10 cellular contexts compared by ENCODE assay signal in the genomic region with DNA sequence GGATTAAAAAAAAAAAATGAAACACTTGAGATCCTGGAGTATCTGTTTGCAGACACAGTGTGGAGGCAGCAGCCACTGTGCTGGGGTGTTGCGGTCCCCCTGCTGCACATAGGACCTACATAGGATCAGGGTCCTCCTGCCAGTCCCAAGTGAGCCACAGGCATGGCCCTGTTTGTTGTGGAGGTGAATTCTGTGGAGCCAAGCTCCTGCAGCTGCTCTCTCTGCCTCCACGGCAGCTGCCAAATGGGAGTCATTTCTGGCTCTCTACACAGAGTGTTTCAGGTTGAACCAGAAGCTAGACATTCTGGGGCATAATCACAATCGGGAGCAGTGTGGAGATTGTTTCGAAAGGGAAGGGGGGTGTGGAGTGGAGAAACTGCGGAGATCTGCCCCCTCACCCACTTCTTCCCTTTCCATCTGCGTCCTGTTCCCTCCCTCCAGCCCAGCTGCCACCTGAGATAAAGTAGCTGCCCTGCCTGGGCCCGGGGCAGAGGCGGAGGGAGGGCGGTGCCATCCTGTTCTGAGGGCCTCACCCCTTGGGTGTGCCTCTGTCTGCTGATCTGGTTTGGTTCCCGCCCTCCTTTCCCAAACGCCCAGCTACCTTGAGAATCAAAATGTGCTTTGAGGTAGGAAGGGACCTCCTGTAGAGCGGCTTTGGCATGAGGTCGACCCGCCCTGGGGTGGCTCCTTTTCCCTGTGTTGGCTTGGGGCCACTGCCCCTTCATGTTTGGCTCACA.
DNase-seq lines count a peak whose midpoint lies in the region; ATAC-seq and TF ChIP-seq lines count a peak whose summit lies in the region.
"Had no signal": no experiment of that assay in that cellular context is flagged by ENCODE, and none has a peak within 500 bp of the region (broad histone marks: within the 10 kb centered on the region; RNA-seq: fewer than 3 reads in every experiment).

No MANE protein-coding gene starts in this region.

- TF ChIP-seq CTCF in MCF 10A (IDR thresholded peaks at IDR 0.05; ENCODE audit: unreplicated experiment) (no peak), mucosa of descending colon (IDR thresholded peaks at IDR 0.05) (no peak)

- H3K27me3 Mint-ChIP-seq in MCF 10A (ENCODE audit: insufficient read depth, unreplicated experiment): no peaks in the 10 kb centered on the region
- peaks cover 7% of the 10 kb centered on the region for H3K27me3 Mint-ChIP-seq in activated T-helper 2 cell treated with anti-CD3 and anti-CD28 coated beads, Interferon-gamma antibody, Interleukin-2, Interleukin-4, amounts not matched to agents 10 μg/mL and 5 μg/mL and 100 μg/mL, durations not matched to agents 14 hours and 24 hours and 36 hours (ENCODE audit: low read depth)
- H3K27me3 Mint-ChIP-seq: central memory CD8-positive, alpha-beta T cell had no signal

- H3K27ac ChIP-seq in BLaER1 treated with 17β-estradiol and CSF1 and Interleukin-3, amounts not matched to agents 10 nM and 100 nM: peak overlapping the region in 9 of 11 experiments; percentile 17 to 61 (median 34); a peak in 14 of 22 replicates

- peak overlapping the region; percentile 61 for H3K27ac Mint-ChIP-seq in MCF 10A (ENCODE audit: low read depth, unreplicated experiment)
- H3K27ac Mint-ChIP-seq in activated T-helper 2 cell treated with anti-CD3 and anti-CD28 coated beads, Interferon-gamma antibody, Interleukin-2, Interleukin-4, amounts not matched to agents 10 μg/mL and 5 μg/mL and 100 μg/mL, durations not matched to agents 14 hours and 24 hours and 36 hours: no peak overlapping the region

- DNase-seq in HUDEP-2 (lab: John Stamatoyannopoulos, UW; ENCODE audit: unreplicated experiment in 76 of 76): peak in 74 of 76 experiments; percentile 61 to 97 (median 93)
- peak; percentile 66 for DNase-seq in MCF 10A (ENCODE audit: unreplicated experiment)
- peak; percentile 88 to 90 (median 90) for DNase-seq in mucosa of descending colon
- no peak for DNase-seq in NCI-H1417 treated with DMSO at 0.1 percent for 48 hours (lab: John Stamatoyannopoulos, UW)
- DNase-seq in COLO829 (ENCODE audit: low spot score): no peak
- DNase-seq in DMS79 (lab: John Stamatoyannopoulos, UW): no peak
- DNase-seq in activated T-helper 2 cell treated with anti-CD3 and anti-CD28 coated beads, Interferon-gamma antibody, Interleukin-2, Interleukin-4, amounts not matched to agents 10 μg/mL and 5 μg/mL and 100 μg/mL, durations not matched to agents 14 hours and 24 hours and 36 hours (ENCODE audit: low spot score): no peak
- DNase-seq: NCI-H345 had no signal

- H3K9ac ChIP-seq in BLaER1 treated with 17β-estradiol and CSF1 and Interleukin-3, amounts not matched to agents 10 nM and 100 nM: peak overlapping the region in 5 of 11 experiments; percentile 8 to 33 (median 15); a peak in 8 of 22 replicates

- peaks cover 11 to 41% (median 32%) of the 10 kb centered on the region in 10 experiments for H3K4me1 ChIP-seq in BLaER1 treated with 17β-estradiol and CSF1 and Interleukin-3, amounts not matched to agents 10 nM and 100 nM
- H3K4me1 ChIP-seq in mucosa of descending colon (ENCODE audit: low read depth): peaks cover 33% of the 10 kb centered on the region

- H3K9me3 Mint-ChIP-seq in MCF 10A (ENCODE audit: unreplicated experiment): no peaks in the 10 kb centered on the region
- no peaks in the 10 kb centered on the region for H3K9me3 Mint-ChIP-seq in activated T-helper 2 cell treated with anti-CD3 and anti-CD28 coated beads, Interferon-gamma antibody, Interleukin-2, Interleukin-4, amounts not matched to agents 10 μg/mL and 5 μg/mL and 100 μg/mL, durations not matched to agents 14 hours and 24 hours and 36 hours
- H3K9me3 Mint-ChIP-seq: central memory CD8-positive, alpha-beta T cell had no signal

- H3K9me3 ChIP-seq in BLaER1 treated with 17β-estradiol and CSF1 and Interleukin-3, amounts not matched to agents 10 nM and 100 nM (replicated peaks in 1 of 11): no peaks in the 10 kb centered on the region
- no peaks in the 10 kb centered on the region for H3K9me3 ChIP-seq in mucosa of descending colon

- POLR2A ChIA-PET in MCF 10A (lab: Yijun Ruan, JAX): interaction anchor here (1.0 to 2.8 kb wide), 7 partner anchors 9 to 253 kb away, joined by 3 to 17 read pairs (median 5); no protein-coding TSS in a partner anchor

- peaks cover 0 to 5% (median 0%) of the 10 kb centered on the region in 11 experiments; a peak in 1 of 22 replicates for H3K27me3 ChIP-seq in BLaER1 treated with 17β-estradiol and CSF1 and Interleukin-3, amounts not matched to agents 10 nM and 100 nM

- H4K20me1 ChIP-seq in BLaER1 treated with 17β-estradiol and CSF1 and Interleukin-3, amounts not matched to agents 10 nM and 100 nM: no peaks in the 10 kb centered on the region

- H3K36me3 Mint-ChIP-seq in MCF 10A (ENCODE audit: insufficient read depth, unreplicated experiment): peaks cover 5% of the 10 kb centered on the region
- H3K36me3 Mint-ChIP-seq in activated T-helper 2 cell treated with anti-CD3 and anti-CD28 coated beads, Interferon-gamma antibody, Interleukin-2, Interleukin-4, amounts not matched to agents 10 μg/mL and 5 μg/mL and 100 μg/mL, durations not matched to agents 14 hours and 24 hours and 36 hours (ENCODE audit: low read depth): no peaks in the 10 kb centered on the region

- CTCF ChIA-PET in MCF 10A (lab: Yijun Ruan, JAX): interaction anchor here (0.5 to 3.2 kb wide), 9 partner anchors 9 to 111 kb away, joined by 3 to 19 read pairs (median 4); no protein-coding TSS in a partner anchor

- H3K36me3 ChIP-seq in BLaER1 treated with 17β-estradiol and CSF1 and Interleukin-3, amounts not matched to agents 10 nM and 100 nM: no peaks in the 10 kb centered on the region
- H3K36me3 ChIP-seq in mucosa of descending colon (ENCODE audit: low read depth): no peaks in the 10 kb centered on the region

- H3K4me3 Mint-ChIP-seq in MCF 10A (ENCODE audit: unreplicated experiment): peak overlapping the region; percentile 57
- H3K4me3 Mint-ChIP-seq in activated T-helper 2 cell treated with anti-CD3 and anti-CD28 coated beads, Interferon-gamma antibody, Interleukin-2, Interleukin-4, amounts not matched to agents 10 μg/mL and 5 μg/mL and 100 μg/mL, durations not matched to agents 14 hours and 24 hours and 36 hours (ENCODE audit: low read depth): no peak overlapping the region

- intact Hi-C loops in MCF 10A (cut with micrococcal nuclease) (no loop called here), mucosa of descending colon (cut with DNase I, micrococcal nuclease) (no loop called here)
- intact Hi-C loops in activated T-helper 2 cell treated with anti-CD3 and anti-CD28 coated beads, Interferon-gamma antibody, Interleukin-2, Interleukin-4, amounts not matched to agents 10 μg/mL and 5 μg/mL and 100 μg/mL, durations not matched to agents 14 hours and 24 hours and 36 hours (cut with micrococcal nuclease): no loop called here

- H3K4me1 Mint-ChIP-seq in MCF 10A (ENCODE audit: insufficient read depth, unreplicated experiment): peaks cover 23% of the 10 kb centered on the region
- H3K4me1 Mint-ChIP-seq in activated T-helper 2 cell treated with anti-CD3 and anti-CD28 coated beads, Interferon-gamma antibody, Interleukin-2, Interleukin-4, amounts not matched to agents 10 μg/mL and 5 μg/mL and 100 μg/mL, durations not matched to agents 14 hours and 24 hours and 36 hours (ENCODE audit: low read depth): peaks cover 4% of the 10 kb centered on the region

- ATAC-seq in mucosa of descending colon: peak; percentile 96

- no peak overlapping the region for H3K4me3 ChIP-seq in BLaER1 treated with 17β-estradiol and CSF1 and Interleukin-3, amounts not matched to agents 10 nM and 100 nM
- H3K4me3 ChIP-seq in mucosa of descending colon: no peak overlapping the region

- BruUV-seq in MCF 10A (replicated peaks; lab: Mats Ljungman, UMichigan): no TSS peak

- H3K4me2 ChIP-seq in BLaER1 treated with 17β-estradiol and CSF1 and Interleukin-3, amounts not matched to agents 10 nM and 100 nM: peak overlapping the region; percentile 53 to 76 (median 67)

Comparison
In these comparisons a context has a peak if more than half of its experiments do, and no peak if none do; other contexts are left out.
1. DNase-seq: peak in HUDEP-2 (74 of 76), MCF 10A (single experiment) and mucosa of descending colon (3 of 3); none in NCI-H1417 treated with DMSO at 0.1 percent for 48 hours (single experiment), COLO829 (single experiment), DMS79 (single experiment) and activated T-helper 2 cell treated with anti-CD3 and anti-CD28 coated beads, Interferon-gamma antibody, Interleukin-2, Interleukin-4, amounts not matched to agents 10 μg/mL and 5 μg/mL and 100 μg/mL, durations not matched to agents 14 hours and 24 hours and 36 hours (single experiment).